ENCODE assay signal across 1 cellular context in genomic region chr10:93445097-93445960, GRCh38.
A peak's percentile ranks its signal among the peaks of the same experiment; 100 is the strongest.
TF ChIP-seq lines count a peak whose summit lies in the region.

No MANE protein-coding gene starts in this region.

TF ChIP-seq in K562, 482 proteins besides CTCF, POLR2A, EP300 and RAD21 (continued from another document):
- TF ChIP-seq HMGXB4 (CRISPR knock-in tag; IDR thresholded peaks at IDR 0.05): no peak
- TF ChIP-seq RBM25 (IDR thresholded peaks at IDR 0.05; ENCODE audit: low read depth, low read length, severe bottlenecking): peak; percentile 27
